1 cellular context compared by ENCODE assay signal in genomic region chr7:101939136-101939695, GRCh38.
TF ChIP-seq lines count a peak whose summit lies in the region.

No MANE protein-coding gene starts in this region.

TF ChIP-seq in WTC11, 78 proteins besides CTCF, POLR2A, EP300 and RAD21 (continued from another document):
- TF ChIP-seq ERG (CRISPR knock-in tag; IDR thresholded peaks at IDR 0.05), result no peak
- no peak for TF ChIP-seq NFATC4 (CRISPR knock-in tag; IDR thresholded peaks at IDR 0.05)
- TF ChIP-seq E2F4 (CRISPR knock-in tag; IDR thresholded peaks at IDR 0.05; ENCODE audit: borderline replicate concordance, low read depth), result no peak
- no peak for TF ChIP-seq ESRRA (CRISPR knock-in tag; IDR thresholded peaks at IDR 0.05; ENCODE audit: borderline replicate concordance)
- no peak for TF ChIP-seq ZNF121 (CRISPR knock-in tag; IDR thresholded peaks at IDR 0.05)
- no peak for TF ChIP-seq JAZF1 (CRISPR knock-in tag; IDR thresholded peaks at IDR 0.05)
- TF ChIP-seq HMGA2 (CRISPR knock-in tag; IDR thresholded peaks at IDR 0.05), result no peak
- TF ChIP-seq SMAD3 (CRISPR knock-in tag; IDR thresholded peaks at IDR 0.05; ENCODE audit: borderline replicate concordance), result no peak
- TF ChIP-seq FOXP1 (CRISPR knock-in tag; IDR thresholded peaks at IDR 0.05; ENCODE audit: borderline replicate concordance), result no peak
